Comparison of ENCODE assay signal across 19 cellular contexts in genomic region chr1:115781343-115781742, GRCh38. TPM values are rescaled to one million over a fixed set of nuclear protein-coding genes. Genes with fewer than 3 reads are reported as not detected.
DNase-seq lines count a peak whose midpoint lies in the region; ATAC-seq and TF ChIP-seq lines count a peak whose summit lies in the region.
"Had no signal": no experiment of that assay in that cellular context is flagged by ENCODE, and none has a peak within 500 bp of the region (broad histone marks: within the 10 kb centered on the region; RNA-seq: fewer than 3 reads in every experiment).

No MANE protein-coding gene starts in this region.

- H3K4me3 ChIP-seq in GM23248 (no peak overlapping the region), fibroblast of mammary gland (ENCODE audit: control insufficient read depth, low read depth, low read length) (no peak overlapping the region), gastrocnemius medialis (no peak overlapping the region), right atrium auricular region (no peak overlapping the region)

- H3K9me3 ChIP-seq in GM23248 (ENCODE audit: low read depth) (no peaks in the 10 kb centered on the region), gastrocnemius medialis (no peaks in the 10 kb centered on the region), right atrium auricular region (no peaks in the 10 kb centered on the region)

- no peaks in the 10 kb centered on the region for H3K9me2 ChIP-seq in GM23248 (ENCODE audit: insufficient read depth)

- peak; percentile 86 for DNase-seq in GM23248
- DNase-seq in RPMI7951 (ENCODE audit: low read depth), result peak; percentile 68
- peak; percentile 95 for DNase-seq in fibroblast of mammary gland (ENCODE audit: low read depth)
- DNase-seq in gastrocnemius medialis, result no peak
- no peak for DNase-seq in GM19240 (ENCODE audit: insufficient read length, low spot score)
- DNase-seq in right atrium auricular region (ENCODE audit: low spot score), result no peak
- DNase-seq: activated CD4-positive, alpha-beta T cell treated with anti-CD3 and anti-CD28 coated beads, Interleukin-2, amount 10 ng/mL, durations not matched to agents 7 days and 5 days; activated T-cell treated with anti-CD3 and anti-CD28 coated beads, Interleukin-2, amount 50 U/mL, for 72 hours; amygdala; CD4-positive, alpha-beta T cell; NCI-H1694 treated with DMSO at 0.1 percent for 48 hours; right cardiac atrium; stimulated activated naive CD8-positive, alpha-beta T cell treated with anti-CD3 and anti-CD28 coated beads, Interleukin-15, Interleukin-2, amounts not matched to agents 100 U/mL and 50 U/mL, for 24 hours had no signal

- no peaks in the 10 kb centered on the region for H3K79me2 ChIP-seq in GM23248 (ENCODE audit: insufficient read depth)

- ATAC-seq in gastrocnemius medialis (peak; percentile 53 to 62), HG02571 (IDR thresholded peaks at IDR 0.05; ENCODE audit: unreplicated experiment) (no peak), HG02623 (IDR thresholded peaks at IDR 0.05; ENCODE audit: unreplicated experiment) (no peak)
- ATAC-seq: activated T-cell treated with anti-CD3 and anti-CD28 coated beads, Interleukin-2, amount 50 U/mL, for 72 hours; natural killer cell treated with Interleukin-12 subunit alpha and Interleukin-12 subunit beta and Interleukin-15 and Interleukin-18, amount 100 ng/mL, for 72 hours; right cardiac atrium; stimulated activated naive CD8-positive, alpha-beta T cell treated with anti-CD3 and anti-CD28 coated beads, Interleukin-15, Interleukin-2, amounts not matched to agents 100 U/mL and 50 U/mL, for 24 hours had no signal

- WGBS in GM23248 (ENCODE audit: low coverage in 1 of 2, low lambda C conversion rate in 2 of 2, missing lambda C conversion rate in 2 of 2), 2 experiments, result 6 to 11% methylated on average over 1 of the region's 1 CpG

- H4K20me1 ChIP-seq in GM23248 (ENCODE audit: insufficient read depth), result no peaks in the 10 kb centered on the region

- H2AFZ ChIP-seq in GM23248, result no peak overlapping the region

- H3K27me3 ChIP-seq in GM23248 (replicated peaks; ENCODE audit: insufficient read depth) (no peaks in the 10 kb centered on the region), gastrocnemius medialis (no peaks in the 10 kb centered on the region), right atrium auricular region (no peaks in the 10 kb centered on the region)

- in situ Hi-C loops in GM23248 (cut with MboI) (no loop called here), gastrocnemius medialis (cut with MboI; ENCODE audit: low sequenced_read_pairs in 4 of 4) (no loop called here)

- intact Hi-C loops in gastrocnemius medialis (cut with DNase I; ENCODE audit: low total_unique reads), result no loop called here

- TF ChIP-seq CTCF in fibroblast of mammary gland (conservative IDR thresholded peaks at IDR 0.05; ENCODE audit: control insufficient read depth, insufficient read depth, low read depth, low read length), result no peak
- TF ChIP-seq CTCF in gastrocnemius medialis (IDR thresholded peaks at IDR 0.05 in 4 of 5, conservative IDR thresholded peaks at IDR 0.05 in 1 of 5), result no peak
- no peak for TF ChIP-seq CTCF in right atrium auricular region (IDR thresholded peaks at IDR 0.05)

- H3K4me2 ChIP-seq in GM23248 (ENCODE audit: unreplicated experiment), result no peak overlapping the region

- H3K36me3 ChIP-seq in GM23248 (ENCODE audit: low read depth), result no peaks in the 10 kb centered on the region
- H3K36me3 ChIP-seq in gastrocnemius medialis, result no peaks in the 10 kb centered on the region
- H3K36me3 ChIP-seq in right atrium auricular region, result no peaks in the 10 kb centered on the region

- H3K4me1 ChIP-seq in GM23248 (ENCODE audit: insufficient read depth), result peaks cover 41% of the 10 kb centered on the region
- peaks cover 3 to 14% of the 10 kb centered on the region in 2 donors for H3K4me1 ChIP-seq in gastrocnemius medialis
- no peaks in the 10 kb centered on the region for H3K4me1 ChIP-seq in right atrium auricular region

- H3K27ac ChIP-seq in GM23248 (0 out of 2 replicates have a peak overlapping the region, but pooled peaks have one; percentile 89), gastrocnemius medialis (peak overlapping the region in 1 of 4 donors; percentile 59), right atrium auricular region (no peak overlapping the region)

- no peak for TF ChIP-seq POLR2A in gastrocnemius medialis (IDR thresholded peaks at IDR 0.05)

- peaks cover 31% of the 10 kb centered on the region for H3F3A ChIP-seq in GM23248 (ENCODE audit: insufficient read depth)

- no peak overlapping the region for H3K9ac ChIP-seq in GM23248

RNA-seq across cellular contexts. Expression of gene CASQ2, which starts 12.8 kb away (rescaled TPM):
- not detected in 2 replicates for total RNA-seq in GM23248 (2014; rRNA removed; shearing (Covaris generic))
- not detected in 2 replicates for polyA plus RNA-seq in GM23248 (2016; fragmentation: Nextera tagmentation; extraction: Ambion mirVana)
- total RNA-seq in RPMI7951 (2014; rRNA removed; shearing (Covaris generic)), result not detected in 2 replicates
- total RNA-seq in gastrocnemius medialis (100 to 1,000 TPM in 1 of 4 donors, 10 to 100 TPM in 3; 16.5 to 207 (median 83.2) TPM), right atrium auricular region (1,000 to 10,000 TPM in 1 of 2 donors, 100 to 1,000 TPM in 1; 673 to 1,066 TPM)
- total RNA-seq: activated CD4-positive, alpha-beta T cell treated with anti-CD3 and anti-CD28 coated beads, Interleukin-2, amount 10 ng/mL, durations not matched to agents 7 days and 5 days; activated T-cell treated with anti-CD3 and anti-CD28 coated beads, Interleukin-2, amount 50 U/mL, for 72 hours; CD4-positive, alpha-beta T cell; natural killer cell treated with Interleukin-12 subunit alpha and Interleukin-12 subunit beta and Interleukin-15 and Interleukin-18, amount 100 ng/mL, for 72 hours; NCI-H460; T-helper 2 cell treated with Interferon-gamma antibody and Interleukin-4, amounts not matched to agents 100 ng/mL and 5 ng/mL, for 36 hours had no signal
- polyA plus RNA-seq: IgD-negative memory B cell had no signal

RNA-seq across cellular contexts. Expression of gene NHLH2, which starts 59.6 kb away (rescaled TPM):
- total RNA-seq in GM23248 (2014; rRNA removed; shearing (Covaris generic)), result not detected in 2 replicates
- 0.08 TPM in 1 of 2 replicates, not detected in the other for polyA plus RNA-seq in GM23248 (2016; fragmentation: Nextera tagmentation; extraction: Ambion mirVana)
- not detected in 2 replicates for total RNA-seq in RPMI7951 (2014; rRNA removed; shearing (Covaris generic))
- not detected for total RNA-seq in gastrocnemius medialis
- total RNA-seq in right atrium auricular region, result not detected
- total RNA-seq: activated CD4-positive, alpha-beta T cell treated with anti-CD3 and anti-CD28 coated beads, Interleukin-2, amount 10 ng/mL, durations not matched to agents 7 days and 5 days; CD4-positive, alpha-beta T cell; natural killer cell treated with Interleukin-12 subunit alpha and Interleukin-12 subunit beta and Interleukin-15 and Interleukin-18, amount 100 ng/mL, for 72 hours; right cardiac atrium; T-helper 2 cell treated with Interferon-gamma antibody and Interleukin-4, amounts not matched to agents 100 ng/mL and 5 ng/mL, for 36 hours had no signal
- polyA plus RNA-seq: IgD-negative memory B cell, right cardiac atrium had no signal

Comparison
In these comparisons a context has a peak if more than half of its experiments do, and no peak if none do; other contexts are left out.
1. DNase-seq: peak in GM23248 (single experiment), RPMI7951 (single experiment) and fibroblast of mammary gland (single experiment); none in gastrocnemius medialis (0 of 2), GM19240 (single experiment) and right atrium auricular region (single experiment).
2. ATAC-seq: peak in gastrocnemius medialis (2 of 2); none in HG02571 (single experiment) and HG02623 (single experiment).
3. RNA of gene CASQ2, which starts 12.8 kb away (total RNA-seq): 673 to 1,066 TPM in right atrium auricular region and 16.5 to 207 TPM in gastrocnemius medialis; not detected in GM23248 and not detected in RPMI7951; every median in the first group is over 10 times any median in the second.